Comparison of ENCODE assay signal across 1 cellular context in the genomic region with DNA sequence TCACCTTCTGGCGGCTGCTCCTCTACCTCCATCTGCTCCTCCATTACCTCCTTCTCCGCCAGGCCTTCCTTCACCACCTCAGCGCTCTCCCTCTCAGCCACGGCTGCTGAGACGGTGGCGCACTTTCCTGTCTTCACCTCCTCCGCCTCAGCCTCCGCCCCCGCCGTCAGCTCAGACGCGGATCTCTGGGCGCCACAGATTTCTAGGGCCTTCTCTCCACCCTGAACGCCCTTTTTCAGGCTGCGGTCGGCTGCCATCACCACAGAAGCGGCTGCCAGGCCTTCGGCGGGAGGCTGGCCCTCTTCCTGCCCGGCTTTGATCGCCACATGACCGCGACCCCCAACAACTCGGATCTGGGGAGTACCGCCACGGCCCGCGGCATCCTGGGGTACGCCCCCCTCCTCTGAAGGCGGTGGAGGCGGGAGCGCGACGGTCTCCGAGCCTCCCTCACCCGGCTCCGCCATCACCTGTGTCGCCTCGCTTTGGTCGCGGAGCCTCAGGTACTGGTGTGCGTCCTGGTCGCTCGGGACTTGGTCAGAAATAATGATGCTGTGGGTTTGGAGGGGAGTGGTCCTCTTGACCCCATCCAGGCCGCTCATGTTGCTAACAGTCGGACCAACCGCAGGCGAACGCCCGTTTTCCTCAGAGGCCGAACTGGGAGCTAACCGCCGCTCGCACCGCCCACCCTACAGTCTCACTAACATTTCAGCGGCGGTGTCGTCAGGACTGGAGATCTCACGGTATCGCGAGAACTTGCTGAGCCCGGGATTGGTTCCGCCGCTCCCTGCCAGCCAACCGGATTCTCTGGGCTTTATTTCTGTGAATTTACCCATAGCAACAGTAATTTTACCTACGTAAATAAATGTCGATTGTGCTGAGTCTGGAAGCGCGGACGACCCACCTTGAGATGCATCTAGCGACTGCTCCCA.
TF ChIP-seq lines count a peak whose summit lies in the region.

A gene (minus strand): TSS at position 699 of the 929 bp plus-strand sequence. CDS start 100 bp downstream, at position 599.

TF ChIP-seq in WTC11, 78 proteins besides CTCF, POLR2A, EP300 and RAD21 (continued from another document and continues in another):
- TF ChIP-seq, protein P1, sequence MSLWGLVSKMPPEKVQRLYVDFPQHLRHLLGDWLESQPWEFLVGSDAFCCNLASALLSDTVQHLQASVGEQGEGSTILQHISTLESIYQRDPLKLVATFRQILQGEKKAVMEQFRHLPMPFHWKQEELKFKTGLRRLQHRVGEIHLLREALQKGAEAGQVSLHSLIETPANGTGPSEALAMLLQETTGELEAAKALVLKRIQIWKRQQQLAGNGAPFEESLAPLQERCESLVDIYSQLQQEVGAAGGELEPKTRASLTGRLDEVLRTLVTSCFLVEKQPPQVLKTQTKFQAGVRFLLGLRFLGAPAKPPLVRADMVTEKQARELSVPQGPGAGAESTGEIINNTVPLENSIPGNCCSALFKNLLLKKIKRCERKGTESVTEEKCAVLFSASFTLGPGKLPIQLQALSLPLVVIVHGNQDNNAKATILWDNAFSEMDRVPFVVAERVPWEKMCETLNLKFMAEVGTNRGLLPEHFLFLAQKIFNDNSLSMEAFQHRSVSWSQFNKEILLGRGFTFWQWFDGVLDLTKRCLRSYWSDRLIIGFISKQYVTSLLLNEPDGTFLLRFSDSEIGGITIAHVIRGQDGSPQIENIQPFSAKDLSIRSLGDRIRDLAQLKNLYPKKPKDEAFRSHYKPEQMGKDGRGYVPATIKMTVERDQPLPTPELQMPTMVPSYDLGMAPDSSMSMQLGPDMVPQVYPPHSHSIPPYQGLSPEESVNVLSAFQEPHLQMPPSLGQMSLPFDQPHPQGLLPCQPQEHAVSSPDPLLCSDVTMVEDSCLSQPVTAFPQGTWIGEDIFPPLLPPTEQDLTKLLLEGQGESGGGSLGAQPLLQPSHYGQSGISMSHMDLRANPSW (CRISPR knock-in tag; conservative IDR thresholded peaks at IDR 0.05; ENCODE audit: low read depth): no peak
- TF ChIP-seq ZNF671 (CRISPR knock-in tag; IDR thresholded peaks at IDR 0.05) (no peak), TP53 (CRISPR knock-in tag; IDR thresholded peaks at IDR 0.05) (peak; percentile 91; the same call in 1 of the 2 replicates), ATF1 (CRISPR knock-in tag; IDR thresholded peaks at IDR 0.05) (0 out of 2 replicates have a peak, but pooled peaks have one; percentile 43), FOXK1 (CRISPR knock-in tag; IDR thresholded peaks at IDR 0.05) (peak; percentile 43), OVOL2 (CRISPR knock-in tag; IDR thresholded peaks at IDR 0.05; ENCODE audit: borderline replicate concordance) (no peak), RORB (CRISPR knock-in tag; IDR thresholded peaks at IDR 0.05) (no peak), GRHL2 (CRISPR knock-in tag; IDR thresholded peaks at IDR 0.05; ENCODE audit: insufficient replicate concordance, severe bottlenecking) (no peak), FOXJ3 (CRISPR knock-in tag; IDR thresholded peaks at IDR 0.05; ENCODE audit: borderline replicate concordance) (no peak), IRF2 (CRISPR knock-in tag; IDR thresholded peaks at IDR 0.05; ENCODE audit: borderline replicate concordance, low read depth) (no peak), NFATC4 (CRISPR knock-in tag; IDR thresholded peaks at IDR 0.05) (no peak), ZNF416 (CRISPR knock-in tag; IDR thresholded peaks at IDR 0.05) (0 out of 2 replicates have a peak, but pooled peaks have one; percentile 4), ZNF317 (CRISPR knock-in tag; IDR thresholded peaks at IDR 0.05; ENCODE audit: borderline replicate concordance, low read depth) (peak; percentile 9; the same call in 1 of the 2 replicates)
- TF ChIP-seq, protein P2, sequence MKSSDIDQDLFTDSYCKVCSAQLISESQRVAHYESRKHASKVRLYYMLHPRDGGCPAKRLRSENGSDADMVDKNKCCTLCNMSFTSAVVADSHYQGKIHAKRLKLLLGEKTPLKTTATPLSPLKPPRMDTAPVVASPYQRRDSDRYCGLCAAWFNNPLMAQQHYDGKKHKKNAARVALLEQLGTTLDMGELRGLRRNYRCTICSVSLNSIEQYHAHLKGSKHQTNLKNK (CRISPR knock-in tag; IDR thresholded peaks at IDR 0.05): no peak
- TF ChIP-seq, protein P3, sequence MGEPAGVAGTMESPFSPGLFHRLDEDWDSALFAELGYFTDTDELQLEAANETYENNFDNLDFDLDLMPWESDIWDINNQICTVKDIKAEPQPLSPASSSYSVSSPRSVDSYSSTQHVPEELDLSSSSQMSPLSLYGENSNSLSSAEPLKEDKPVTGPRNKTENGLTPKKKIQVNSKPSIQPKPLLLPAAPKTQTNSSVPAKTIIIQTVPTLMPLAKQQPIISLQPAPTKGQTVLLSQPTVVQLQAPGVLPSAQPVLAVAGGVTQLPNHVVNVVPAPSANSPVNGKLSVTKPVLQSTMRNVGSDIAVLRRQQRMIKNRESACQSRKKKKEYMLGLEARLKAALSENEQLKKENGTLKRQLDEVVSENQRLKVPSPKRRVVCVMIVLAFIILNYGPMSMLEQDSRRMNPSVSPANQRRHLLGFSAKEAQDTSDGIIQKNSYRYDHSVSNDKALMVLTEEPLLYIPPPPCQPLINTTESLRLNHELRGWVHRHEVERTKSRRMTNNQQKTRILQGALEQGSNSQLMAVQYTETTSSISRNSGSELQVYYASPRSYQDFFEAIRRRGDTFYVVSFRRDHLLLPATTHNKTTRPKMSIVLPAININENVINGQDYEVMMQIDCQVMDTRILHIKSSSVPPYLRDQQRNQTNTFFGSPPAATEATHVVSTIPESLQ (CRISPR knock-in tag; IDR thresholded peaks at IDR 0.05): no peak
- TF ChIP-seq, protein P4, sequence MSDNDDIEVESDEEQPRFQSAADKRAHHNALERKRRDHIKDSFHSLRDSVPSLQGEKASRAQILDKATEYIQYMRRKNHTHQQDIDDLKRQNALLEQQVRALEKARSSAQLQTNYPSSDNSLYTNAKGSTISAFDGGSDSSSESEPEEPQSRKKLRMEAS (CRISPR knock-in tag; IDR thresholded peaks at IDR 0.05): peak; percentile 69
- TF ChIP-seq, protein P5, sequence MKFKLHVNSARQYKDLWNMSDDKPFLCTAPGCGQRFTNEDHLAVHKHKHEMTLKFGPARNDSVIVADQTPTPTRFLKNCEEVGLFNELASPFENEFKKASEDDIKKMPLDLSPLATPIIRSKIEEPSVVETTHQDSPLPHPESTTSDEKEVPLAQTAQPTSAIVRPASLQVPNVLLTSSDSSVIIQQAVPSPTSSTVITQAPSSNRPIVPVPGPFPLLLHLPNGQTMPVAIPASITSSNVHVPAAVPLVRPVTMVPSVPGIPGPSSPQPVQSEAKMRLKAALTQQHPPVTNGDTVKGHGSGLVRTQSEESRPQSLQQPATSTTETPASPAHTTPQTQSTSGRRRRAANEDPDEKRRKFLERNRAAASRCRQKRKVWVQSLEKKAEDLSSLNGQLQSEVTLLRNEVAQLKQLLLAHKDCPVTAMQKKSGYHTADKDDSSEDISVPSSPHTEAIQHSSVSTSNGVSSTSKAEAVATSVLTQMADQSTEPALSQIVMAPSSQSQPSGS (CRISPR knock-in tag; IDR thresholded peaks at IDR 0.05; ENCODE audit: borderline replicate concordance, low read depth): no peak
- TF ChIP-seq, protein P6, sequence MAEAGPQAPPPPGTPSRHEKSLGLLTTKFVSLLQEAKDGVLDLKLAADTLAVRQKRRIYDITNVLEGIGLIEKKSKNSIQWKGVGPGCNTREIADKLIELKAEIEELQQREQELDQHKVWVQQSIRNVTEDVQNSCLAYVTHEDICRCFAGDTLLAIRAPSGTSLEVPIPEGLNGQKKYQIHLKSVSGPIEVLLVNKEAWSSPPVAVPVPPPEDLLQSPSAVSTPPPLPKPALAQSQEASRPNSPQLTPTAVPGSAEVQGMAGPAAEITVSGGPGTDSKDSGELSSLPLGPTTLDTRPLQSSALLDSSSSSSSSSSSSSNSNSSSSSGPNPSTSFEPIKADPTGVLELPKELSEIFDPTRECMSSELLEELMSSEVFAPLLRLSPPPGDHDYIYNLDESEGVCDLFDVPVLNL (CRISPR knock-in tag; IDR thresholded peaks at IDR 0.05; ENCODE audit: borderline replicate concordance, low read depth): no peak
- TF ChIP-seq, protein P7, sequence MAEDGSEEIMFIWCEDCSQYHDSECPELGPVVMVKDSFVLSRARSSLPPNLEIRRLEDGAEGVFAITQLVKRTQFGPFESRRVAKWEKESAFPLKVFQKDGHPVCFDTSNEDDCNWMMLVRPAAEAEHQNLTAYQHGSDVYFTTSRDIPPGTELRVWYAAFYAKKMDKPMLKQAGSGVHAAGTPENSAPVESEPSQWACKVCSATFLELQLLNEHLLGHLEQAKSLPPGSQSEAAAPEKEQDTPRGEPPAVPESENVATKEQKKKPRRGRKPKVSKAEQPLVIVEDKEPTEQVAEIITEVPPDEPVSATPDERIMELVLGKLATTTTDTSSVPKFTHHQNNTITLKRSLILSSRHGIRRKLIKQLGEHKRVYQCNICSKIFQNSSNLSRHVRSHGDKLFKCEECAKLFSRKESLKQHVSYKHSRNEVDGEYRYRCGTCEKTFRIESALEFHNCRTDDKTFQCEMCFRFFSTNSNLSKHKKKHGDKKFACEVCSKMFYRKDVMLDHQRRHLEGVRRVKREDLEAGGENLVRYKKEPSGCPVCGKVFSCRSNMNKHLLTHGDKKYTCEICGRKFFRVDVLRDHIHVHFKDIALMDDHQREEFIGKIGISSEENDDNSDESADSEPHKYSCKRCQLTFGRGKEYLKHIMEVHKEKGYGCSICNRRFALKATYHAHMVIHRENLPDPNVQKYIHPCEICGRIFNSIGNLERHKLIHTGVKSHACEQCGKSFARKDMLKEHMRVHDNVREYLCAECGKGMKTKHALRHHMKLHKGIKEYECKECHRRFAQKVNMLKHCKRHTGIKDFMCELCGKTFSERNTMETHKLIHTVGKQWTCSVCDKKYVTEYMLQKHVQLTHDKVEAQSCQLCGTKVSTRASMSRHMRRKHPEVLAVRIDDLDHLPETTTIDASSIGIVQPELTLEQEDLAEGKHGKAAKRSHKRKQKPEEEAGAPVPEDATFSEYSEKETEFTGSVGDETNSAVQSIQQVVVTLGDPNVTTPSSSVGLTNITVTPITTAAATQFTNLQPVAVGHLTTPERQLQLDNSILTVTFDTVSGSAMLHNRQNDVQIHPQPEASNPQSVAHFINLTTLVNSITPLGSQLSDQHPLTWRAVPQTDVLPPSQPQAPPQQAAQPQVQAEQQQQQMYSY (CRISPR knock-in tag; IDR thresholded peaks at IDR 0.05): no peak
- TF ChIP-seq, protein P8, sequence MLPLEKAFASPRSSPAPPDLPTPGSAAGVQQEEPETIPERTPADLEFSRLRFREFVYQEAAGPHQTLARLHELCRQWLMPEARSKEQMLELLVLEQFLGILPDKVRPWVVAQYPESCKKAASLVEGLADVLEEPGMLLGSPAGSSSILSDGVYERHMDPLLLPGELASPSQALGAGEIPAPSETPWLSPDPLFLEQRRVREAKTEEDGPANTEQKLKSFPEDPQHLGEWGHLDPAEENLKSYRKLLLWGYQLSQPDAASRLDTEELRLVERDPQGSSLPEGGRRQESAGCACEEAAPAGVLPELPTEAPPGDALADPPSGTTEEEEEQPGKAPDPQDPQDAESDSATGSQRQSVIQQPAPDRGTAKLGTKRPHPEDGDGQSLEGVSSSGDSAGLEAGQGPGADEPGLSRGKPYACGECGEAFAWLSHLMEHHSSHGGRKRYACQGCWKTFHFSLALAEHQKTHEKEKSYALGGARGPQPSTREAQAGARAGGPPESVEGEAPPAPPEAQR (CRISPR knock-in tag; IDR thresholded peaks at IDR 0.05): no peak
- TF ChIP-seq, protein P9, sequence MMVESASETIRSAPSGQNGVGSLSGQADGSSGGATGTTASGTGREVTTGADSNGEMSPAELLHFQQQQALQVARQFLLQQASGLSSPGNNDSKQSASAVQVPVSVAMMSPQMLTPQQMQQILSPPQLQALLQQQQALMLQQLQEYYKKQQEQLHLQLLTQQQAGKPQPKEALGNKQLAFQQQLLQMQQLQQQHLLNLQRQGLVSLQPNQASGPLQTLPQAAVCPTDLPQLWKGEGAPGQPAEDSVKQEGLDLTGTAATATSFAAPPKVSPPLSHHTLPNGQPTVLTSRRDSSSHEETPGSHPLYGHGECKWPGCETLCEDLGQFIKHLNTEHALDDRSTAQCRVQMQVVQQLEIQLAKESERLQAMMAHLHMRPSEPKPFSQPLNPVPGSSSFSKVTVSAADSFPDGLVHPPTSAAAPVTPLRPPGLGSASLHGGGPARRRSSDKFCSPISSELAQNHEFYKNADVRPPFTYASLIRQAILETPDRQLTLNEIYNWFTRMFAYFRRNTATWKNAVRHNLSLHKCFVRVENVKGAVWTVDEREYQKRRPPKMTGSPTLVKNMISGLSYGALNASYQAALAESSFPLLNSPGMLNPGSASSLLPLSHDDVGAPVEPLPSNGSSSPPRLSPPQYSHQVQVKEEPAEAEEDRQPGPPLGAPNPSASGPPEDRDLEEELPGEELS (CRISPR knock-in tag; IDR thresholded peaks at IDR 0.05): peak; percentile 29; the same call in 1 of the 2 replicates
- TF ChIP-seq, protein P10, sequence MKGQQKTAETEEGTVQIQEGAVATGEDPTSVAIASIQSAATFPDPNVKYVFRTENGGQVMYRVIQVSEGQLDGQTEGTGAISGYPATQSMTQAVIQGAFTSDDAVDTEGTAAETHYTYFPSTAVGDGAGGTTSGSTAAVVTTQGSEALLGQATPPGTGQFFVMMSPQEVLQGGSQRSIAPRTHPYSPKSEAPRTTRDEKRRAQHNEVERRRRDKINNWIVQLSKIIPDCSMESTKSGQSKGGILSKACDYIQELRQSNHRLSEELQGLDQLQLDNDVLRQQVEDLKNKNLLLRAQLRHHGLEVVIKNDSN (CRISPR knock-in tag; IDR thresholded peaks at IDR 0.05): peak; percentile 52; the same call in 1 of the 2 replicates
- TF ChIP-seq, protein P11, sequence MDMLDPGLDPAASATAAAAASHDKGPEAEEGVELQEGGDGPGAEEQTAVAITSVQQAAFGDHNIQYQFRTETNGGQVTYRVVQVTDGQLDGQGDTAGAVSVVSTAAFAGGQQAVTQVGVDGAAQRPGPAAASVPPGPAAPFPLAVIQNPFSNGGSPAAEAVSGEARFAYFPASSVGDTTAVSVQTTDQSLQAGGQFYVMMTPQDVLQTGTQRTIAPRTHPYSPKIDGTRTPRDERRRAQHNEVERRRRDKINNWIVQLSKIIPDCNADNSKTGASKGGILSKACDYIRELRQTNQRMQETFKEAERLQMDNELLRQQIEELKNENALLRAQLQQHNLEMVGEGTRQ (CRISPR knock-in tag; IDR thresholded peaks at IDR 0.05): no peak
